In the genomic region with DNA sequence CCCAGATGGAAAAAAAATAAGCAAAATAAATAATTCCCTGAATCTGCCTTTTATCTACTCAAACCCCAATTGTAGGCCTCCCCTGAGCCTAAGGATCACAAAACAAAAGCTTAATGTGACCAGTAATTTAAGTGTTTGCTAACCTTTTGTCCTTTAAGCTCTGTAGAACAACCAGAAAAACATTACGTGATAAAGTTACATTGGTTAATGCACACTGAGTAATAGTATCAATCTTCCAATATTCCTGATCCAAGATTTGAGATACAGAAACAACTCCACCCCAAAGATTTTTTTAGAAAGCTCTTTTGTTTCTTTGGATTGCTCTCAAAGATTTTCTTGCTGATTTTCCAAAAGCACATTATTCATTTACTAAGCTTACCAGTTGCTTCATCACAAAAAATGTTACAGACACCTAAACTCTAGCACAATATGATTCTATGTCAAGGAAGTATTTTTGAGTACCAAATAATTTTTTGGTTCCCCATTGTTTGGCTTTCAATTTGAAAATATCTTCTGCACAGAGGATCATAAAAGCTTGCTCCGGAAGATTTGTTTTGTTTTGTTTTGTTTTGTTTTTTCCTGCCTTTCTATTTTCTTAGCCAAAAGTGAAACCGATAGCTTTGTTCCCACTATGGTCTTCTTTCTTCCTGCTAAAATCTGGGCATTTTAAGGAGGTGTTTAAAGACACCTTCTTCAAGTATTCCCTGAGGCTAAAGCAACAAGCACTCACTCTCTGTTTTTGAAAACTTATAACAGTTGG, we compare ENCODE assay signal across 15 cellular contexts. TPM values are rescaled to one million over a fixed set of nuclear protein-coding genes. Genes with fewer than 3 reads are reported as not detected.
DNase-seq lines count a peak whose midpoint lies in the region; ATAC-seq and TF ChIP-seq lines count a peak whose summit lies in the region.
"Had no signal": no experiment of that assay in that cellular context is flagged by ENCODE, and none has a peak within 500 bp of the region (broad histone marks: within the 10 kb centered on the region; RNA-seq: fewer than 3 reads in every experiment).

No MANE protein-coding gene starts in this region.

- H3K27ac ChIP-seq in ascending aorta (no peak overlapping the region), smooth muscle cell (ENCODE audit: low read depth) (no peak overlapping the region), RWPE1 (no peak overlapping the region)

- H3K4me2 ChIP-seq in Loucy (ENCODE audit: low read depth, low read length, poor library complexity, severe bottlenecking): no peak overlapping the region
- H3K4me2 ChIP-seq in smooth muscle cell: peak overlapping the region; percentile 50

- H3F3A ChIP-seq in Loucy (ENCODE audit: low read depth) (no peaks in the 10 kb centered on the region), smooth muscle cell (ENCODE audit: low read depth) (no peaks in the 10 kb centered on the region)

- H3K9me2 ChIP-seq in Loucy (replicated peaks; ENCODE audit: low read depth, low read length): 0 out of 2 replicates have a peak, but pooled peaks cover 5% of the 10 kb centered on the region

- CTCF ChIA-PET in RWPE1 (lab: Yijun Ruan, JAX): no interaction called here

- H3K79me2 ChIP-seq in Loucy (ENCODE audit: insufficient read depth, low read length) (no peaks in the 10 kb centered on the region), smooth muscle cell (ENCODE audit: low read depth) (no peaks in the 10 kb centered on the region)

- H3K9ac ChIP-seq in Loucy (ENCODE audit: low read depth, low read length, poor library complexity, severe bottlenecking) (no peak overlapping the region), smooth muscle cell (ENCODE audit: low read depth) (no peak overlapping the region)

- H3K27me3 ChIP-seq in Loucy (ENCODE audit: insufficient read depth, low read length, poor library complexity, severe bottlenecking) (no peaks in the 10 kb centered on the region), ascending aorta (no peaks in the 10 kb centered on the region), smooth muscle cell (ENCODE audit: low read depth) (no peaks in the 10 kb centered on the region), HAP-1 (ENCODE audit: low read depth) (peaks cover 7% of the 10 kb centered on the region)

- POLR2A ChIA-PET in RWPE1 (lab: Yijun Ruan, JAX; ENCODE audit: low non-redundant PET): no interaction called here

- H3K9me3 ChIP-seq in Loucy (ENCODE audit: insufficient read depth, low read depth, low read length) (no peaks in the 10 kb centered on the region), ascending aorta (no peaks in the 10 kb centered on the region), smooth muscle cell (replicated peaks; ENCODE audit: low read depth) (no peaks in the 10 kb centered on the region), HAP-1 (no peaks in the 10 kb centered on the region)
- H3K9me3 ChIP-seq: Caco-2 had no signal

- intact Hi-C loops in ascending aorta (cut with DNase I): no loop called here

- H3K4me3 ChIP-seq in Loucy (ENCODE audit: low read length, poor library complexity, severe bottlenecking) (no peak overlapping the region), ascending aorta (peak overlapping the region; percentile 10 to 33), smooth muscle cell (peak overlapping the region; percentile 17), HAP-1 (no peak overlapping the region)

- DNase-seq in ascending aorta (ENCODE audit: low spot score in 2 of 2) (no peak), left lobe of liver (ENCODE audit: low spot score) (no peak), smooth muscle cell (lab: John Stamatoyannopoulos, UW; ENCODE audit: unreplicated experiment) (no peak), HAP-1 (ENCODE audit: low spot score in 2 of 2) (no peak), RWPE1 (ENCODE audit: low spot score) (no peak)
- DNase-seq: activated CD4-positive, alpha-beta T cell treated with anti-CD3 and anti-CD28 coated beads, Interleukin-2, amount 50 U/mL, for 48 hours; Caco-2; kidney glomerular epithelial cell; NCI-H510A; retina; SW 1271 had no signal

- ATAC-seq in left lobe of liver (peak; percentile 69), HG02798 (IDR thresholded peaks at IDR 0.05; ENCODE audit: poor library complexity, unreplicated experiment) (no peak), GM19035 (IDR thresholded peaks at IDR 0.05; ENCODE audit: unreplicated experiment) (no peak)
- ATAC-seq: activated naive CD4-positive, alpha-beta T cell treated with anti-CD3 and anti-CD28 coated beads, Interleukin-2, amount 50 U/mL, for 72 hours had no signal

- H4K20me1 ChIP-seq in Loucy (ENCODE audit: insufficient read depth, low read length, poor library complexity, severe bottlenecking) (no peaks in the 10 kb centered on the region), smooth muscle cell (ENCODE audit: low read depth) (no peaks in the 10 kb centered on the region)

- H3K36me3 ChIP-seq in Loucy (ENCODE audit: insufficient read depth, low read length) (no peaks in the 10 kb centered on the region), ascending aorta (no peaks in the 10 kb centered on the region), smooth muscle cell (ENCODE audit: low read depth) (no peaks in the 10 kb centered on the region), HAP-1 (replicated peaks) (no peaks in the 10 kb centered on the region)

- whole genome bisulfite sequencing in smooth muscle cell (ENCODE audit: low lambda C conversion rate): 91% methylated on average over 3 of the region's 3 CpGs

- TF ChIP-seq CTCF in Loucy (conservative IDR thresholded peaks at IDR 0.05; ENCODE audit: low read length) (no peak), ascending aorta (IDR thresholded peaks at IDR 0.05) (no peak), smooth muscle cell (IDR thresholded peaks at IDR 0.05; ENCODE audit: borderline replicate concordance, insufficient read depth, poor library complexity, severe bottlenecking) (no peak), RWPE1 (conservative IDR thresholded peaks at IDR 0.05; ENCODE audit: low read depth) (no peak)

- in situ Hi-C loops in HAP-1 (cut with MboI; ENCODE audit: low sequenced_read_pairs): no loop called here

- no peaks in the 10 kb centered on the region for H3K4me1 ChIP-seq in Loucy (ENCODE audit: insufficient read depth, low read length, poor library complexity, severe bottlenecking)
- H3K4me1 ChIP-seq in ascending aorta: no peaks in the 10 kb centered on the region
- H3K4me1 ChIP-seq in smooth muscle cell (ENCODE audit: low read depth): peaks cover 56% of the 10 kb centered on the region
- H3K4me1 ChIP-seq in HAP-1: peaks cover 13% of the 10 kb centered on the region

- 0 out of 2 replicates have a peak overlapping the region, but pooled peaks have one; percentile 1 for H2AFZ ChIP-seq in Loucy (ENCODE audit: low read length)
- peak overlapping the region; percentile 52 for H2AFZ ChIP-seq in smooth muscle cell (ENCODE audit: low read depth)

RNA-seq across cellular contexts. Expression of a gene that starts 54.2 kb away (rescaled TPM):
- total RNA-seq in ascending aorta (13.5 TPM), left lobe of liver (0.18 TPM), smooth muscle cell (8.9 and 11.1 TPM in 2 replicates)
- polyA plus RNA-seq in smooth muscle cell: 4.7 and 11.0 TPM in 2 replicates

Comparison
In these comparisons a context has a peak if more than half of its experiments do, and no peak if none do; other contexts are left out.
1. H3K4me3 ChIP-seq: peak in ascending aorta (2 of 2) and smooth muscle cell (single experiment); none in Loucy (single experiment) and HAP-1 (single experiment).